ENCODE assay signal across 22 cellular contexts in genomic region chr2:229243880-229244560, GRCh38. TPM values are rescaled to one million over a fixed set of nuclear protein-coding genes. Genes with fewer than 3 reads are reported as not detected.
A peak's percentile ranks its signal among the peaks of the same experiment; 100 is the strongest.
DNase-seq lines count a peak whose midpoint lies in the region; ATAC-seq, FAIRE-seq and TF ChIP-seq lines count a peak whose summit lies in the region.
"Had no signal": no experiment of that assay in that cellular context is flagged by ENCODE, and none has a peak within 500 bp of the region (broad histone marks: within the 10 kb centered on the region; RNA-seq: fewer than 3 reads in every experiment).

No MANE protein-coding gene starts in this region.

- H4K20me1 ChIP-seq in astrocyte (ENCODE audit: insufficient read depth, low read length) = no peaks in the 10 kb centered on the region

- intact Hi-C loops in heart left ventricle (cut with DNase I) = no loop called here
- intact Hi-C loops in cardiac septum (cut with DNase I) = no loop called here
- intact Hi-C loops in heart right ventricle (cut with DNase I) = no loop called here

- peaks cover 16% of the 10 kb centered on the region for H3K9me3 Mint-ChIP-seq in astrocyte (ENCODE audit: unreplicated experiment)

- no peak for FAIRE-seq in astrocyte (lab: Jason Lieb, UNC)
- FAIRE-seq in GM12892 (lab: Jason Lieb, UNC) = no peak
- FAIRE-seq: A204.1, GM12878, K562 had no signal

- WGBS in heart left ventricle, 4 donors = 50 to 57% (median 56%) methylated on average over 2 of the region's 2 CpGs
- WGBS in heart right ventricle, 2 donors = 35 to 46% methylated on average over 2 of the region's 2 CpGs

- H3K4me1 ChIP-seq in heart left ventricle (peaks cover 0 to 34% (median 0%) of the 10 kb centered on the region in 12 donors), astrocyte (ENCODE audit: insufficient read depth, low read length) (no peaks in the 10 kb centered on the region), heart right ventricle (peaks cover 0 to 31% (median 3%) of the 10 kb centered on the region in 9 donors)
- H3K4me1 ChIP-seq: Peyer's patch had no signal

- TF ChIP-seq POLR2A in heart left ventricle (IDR thresholded peaks at IDR 0.05) = no peak
- no peak for TF ChIP-seq POLR2A in GM12892 (IDR thresholded peaks at IDR 0.05; ENCODE audit: low read depth, low read length)

- ATAC-seq in heart left ventricle = peak in 3 of 4 donors; percentile 18 to 85 (median 64)
- ATAC-seq in heart right ventricle = peak in 6 of 8 donors; percentile 51 to 86 (median 72)
- ATAC-seq in HG03354 (IDR thresholded peaks at IDR 0.05; ENCODE audit: poor library complexity, severe bottlenecking, unreplicated experiment) = no peak
- ATAC-seq: GM12878, K562 had no signal

- H2AFZ ChIP-seq in astrocyte (ENCODE audit: low read depth, low read length) = no peak overlapping the region
- H2AFZ ChIP-seq: GM23248 had no signal

- no peak overlapping the region for H3K4me3 ChIP-seq in heart left ventricle
- no peak overlapping the region for H3K4me3 ChIP-seq in astrocyte (ENCODE audit: insufficient read depth, low read depth, low read length)
- H3K4me3 ChIP-seq in heart right ventricle = no peak overlapping the region
- H3K4me3 ChIP-seq: GM12878, GM23248, K562, Peyer's patch had no signal

- H3K79me2 ChIP-seq in astrocyte (ENCODE audit: insufficient read depth, low read length) = no peaks in the 10 kb centered on the region

- peaks cover 0 to 42% (median 22%) of the 10 kb centered on the region in 12 donors for H3K9me3 ChIP-seq in heart left ventricle
- H3K9me3 ChIP-seq in astrocyte (ENCODE audit: insufficient read depth, low read depth, low read length) = no peaks in the 10 kb centered on the region
- H3K9me3 ChIP-seq in heart right ventricle = peaks cover 0 to 44% (median 16%) of the 10 kb centered on the region in 11 donors

- H3K36me3 ChIP-seq in heart left ventricle = no peaks in the 10 kb centered on the region
- no peaks in the 10 kb centered on the region for H3K36me3 ChIP-seq in astrocyte (ENCODE audit: insufficient read depth, low read length)
- no peaks in the 10 kb centered on the region for H3K36me3 ChIP-seq in heart right ventricle
- H3K36me3 ChIP-seq: Peyer's patch had no signal

- no peak for TF ChIP-seq CTCF in heart left ventricle (IDR thresholded peaks at IDR 0.05)
- no peak for TF ChIP-seq CTCF in astrocyte (IDR thresholded peaks at IDR 0.05; ENCODE audit: insufficient read depth, low read depth, low read length)
- TF ChIP-seq CTCF in heart right ventricle (IDR thresholded peaks at IDR 0.05) = no peak

- H3K27me3 ChIP-seq in heart left ventricle = no peaks in the 10 kb centered on the region
- H3K27me3 ChIP-seq in astrocyte (ENCODE audit: insufficient read depth, low read length) = no peaks in the 10 kb centered on the region
- no peaks in the 10 kb centered on the region for H3K27me3 ChIP-seq in heart right ventricle
- H3K27me3 ChIP-seq: Peyer's patch had no signal

- no peak overlapping the region for H3K27ac Mint-ChIP-seq in astrocyte (ENCODE audit: unreplicated experiment)

- peaks cover 4% of the 10 kb centered on the region for H3K36me3 Mint-ChIP-seq in astrocyte (ENCODE audit: low read depth, unreplicated experiment)

- no peak overlapping the region for H3K4me2 ChIP-seq in astrocyte (ENCODE audit: low read length)

- no peaks in the 10 kb centered on the region for H3K4me1 Mint-ChIP-seq in astrocyte (ENCODE audit: low read depth, unreplicated experiment)
- H3K4me1 Mint-ChIP-seq: CD14-positive monocyte had no signal

- H3K4me3 Mint-ChIP-seq in astrocyte (ENCODE audit: unreplicated experiment) = no peak overlapping the region
- H3K4me3 Mint-ChIP-seq: CD14-positive monocyte had no signal

- H3K9ac ChIP-seq in astrocyte (ENCODE audit: low read length) = no peak overlapping the region
- H3K9ac ChIP-seq: GM23248 had no signal

- DNase-seq in heart left ventricle = no peak
- no peak for DNase-seq in cardiac septum (ENCODE audit: low spot score)
- DNase-seq in astrocyte (ENCODE audit: low read depth) = peak; percentile 3
- no peak for DNase-seq in heart right ventricle
- no peak for DNase-seq in GM12892 (ENCODE audit: insufficient read length)
- DNase-seq in DMS53 (lab: John Stamatoyannopoulos, UW) = no peak
- no peak for DNase-seq in NCI-H345 (lab: John Stamatoyannopoulos, UW)
- DNase-seq: COR-L47, DMS153, GM23248, NCI-H1105 treated with DMSO at 0.1 percent for 48 hours, NCI-H187, NCI-H774, Peyer's patch, SIG-M5 had no signal

- H3K27ac ChIP-seq in heart left ventricle (peak overlapping the region in 5 of 12 donors; percentile 12 to 50 (median 26)), astrocyte (ENCODE audit: low read depth, low read length) (no peak overlapping the region), heart right ventricle (peak overlapping the region in 4 of 10 donors; percentile 16 to 49 (median 35))
- H3K27ac ChIP-seq: GM23248, HL-60, Peyer's patch had no signal

- H3K27me3 Mint-ChIP-seq in astrocyte (ENCODE audit: low read depth, unreplicated experiment) = no peaks in the 10 kb centered on the region

RNA-seq across cellular contexts. Expression of gene PID1, which starts 27.1 kb away (rescaled TPM):
- 10 to 100 TPM in 2 of 9 donors, 1 to 10 TPM in 7; 3.1 to 17.7 (median 7.1) TPM for total RNA-seq in heart left ventricle
- polyA plus RNA-seq in heart left ventricle = 1 to 10 TPM; 2.1 to 9.9 TPM
- 4.3 TPM for total RNA-seq in cardiac septum
- 10.7 and 13.6 TPM in 2 replicates for total RNA-seq in astrocyte
- 10 to 100 TPM in 2 of 10 donors, 1 to 10 TPM in 8; 3.6 to 12.0 (median 6.1) TPM for total RNA-seq in heart right ventricle
- polyA plus RNA-seq in heart right ventricle = 10 to 100 TPM in 1 of 2 donors, 1 to 10 TPM in 1; 4.6 to 11.9 TPM
- polyA plus RNA-seq in GM12892 (2012; ENCODE audit: missing spikeins) = not detected
- total RNA-seq: G401, GM12878, K562 had no signal
- polyA plus RNA-seq: GM12878, K562 had no signal
